In genomic region chr13:105825071-105825470, GRCh38 we compare ENCODE assay signal across 22 cellular contexts.
"Had no signal": no experiment of that assay in that cellular context is flagged by ENCODE, and none has a peak within 500 bp of the region (broad histone marks: within the 10 kb centered on the region; RNA-seq: fewer than 3 reads in every experiment).

No MANE protein-coding gene starts in this region.

- H3K9me2 ChIP-seq: SK-N-SH had no signal

- H3K4me1 ChIP-seq: Peyer's patch, SJSA1 had no signal

- H3K4me2 ChIP-seq: SK-N-SH had no signal

- H3K36me3 ChIP-seq: Peyer's patch, SJSA1 had no signal

- H3K27ac ChIP-seq: Peyer's patch, SJSA1 had no signal

- ATAC-seq: PC-3 had no signal

- H3K4me3 ChIP-seq: Peyer's patch, SJSA1 had no signal

- H3K27me3 ChIP-seq: Peyer's patch, SJSA1 had no signal

- DNase-seq: KBM-7, MV-4-11, NCI-H1048, NCI-H1105, NCI-H1417, NCI-H1436 treated with DMSO at 0.1 percent for 48 hours, NCI-H1694, NCI-H187 treated with DMSO at 0.1 percent for 48 hours, NCI-H2029 treated with DMSO at 0.1 percent for 48 hours, NCI-H2171, NCI-H226, NCI-H446, NCI-H510A, NCI-H524 treated with DMSO at 0.1 percent for 48 hours, NCI-H69, NCI-H774, PC-3, Peyer's patch, Right ventricle myocardium superior, SIG-M5, SK-N-SH had no signal

- H3K9me3 ChIP-seq: Peyer's patch, SJSA1, SK-N-SH had no signal
